12 cellular contexts compared by ENCODE assay signal in the genomic region with DNA sequence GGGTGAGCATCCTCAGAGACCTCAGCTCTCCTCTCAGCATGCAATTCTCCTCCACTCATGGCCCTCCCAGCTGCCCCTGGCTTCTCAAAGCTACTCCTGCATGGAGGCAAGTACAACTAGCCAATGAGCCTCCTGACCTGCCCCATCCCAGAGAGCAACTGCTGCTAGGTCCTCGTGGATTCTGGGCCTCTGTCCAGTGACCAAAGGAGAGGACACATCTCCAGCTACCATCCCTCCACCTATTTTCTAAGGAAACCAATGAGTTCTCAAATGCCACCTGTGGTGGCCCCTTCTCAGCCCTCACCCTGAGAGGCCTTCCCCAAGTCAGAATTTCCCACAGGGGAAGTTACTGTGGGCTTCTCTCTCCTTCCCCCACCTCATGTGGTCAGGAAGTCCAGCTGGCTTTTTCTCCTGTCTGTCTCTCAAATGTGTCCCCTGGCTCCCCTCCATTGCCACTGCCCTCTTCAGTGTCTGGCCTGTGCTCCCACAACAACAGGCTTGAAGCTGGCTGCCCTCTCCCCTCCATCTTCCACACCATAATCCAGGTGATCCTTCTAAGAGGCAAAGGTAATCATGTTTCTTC. TPM values are rescaled to one million over a fixed set of nuclear protein-coding genes. Genes with fewer than 3 reads are reported as not detected.
DNase-seq lines count a peak whose midpoint lies in the region; ATAC-seq, FAIRE-seq and TF ChIP-seq lines count a peak whose summit lies in the region.
"Had no signal": no experiment of that assay in that cellular context is flagged by ENCODE, and none has a peak within 500 bp of the region (broad histone marks: within the 10 kb centered on the region; RNA-seq: fewer than 3 reads in every experiment).

No MANE protein-coding gene starts in this region.

- TF ChIP-seq EP300 in HepG2 (IDR thresholded peaks at IDR 0.05; ENCODE audit: low read depth in 2 of 2, low read length in 2 of 2) (no peak), HepG2 (CRISPR knock-in tag; IDR thresholded peaks at IDR 0.05; ENCODE audit: borderline replicate concordance) (no peak)

- H3K9ac ChIP-seq in HepG2 (ENCODE audit: insufficient read depth, low read depth, low read length) = no peak overlapping the region

- H3K27ac ChIP-seq in right atrium auricular region (peak overlapping the region; percentile 17 to 42), HepG2 (ENCODE audit: extremely low read length, insufficient read depth, low read length) (peak overlapping the region; percentile 70)

- in situ Hi-C loops in HepG2 (cut with HindIII; ENCODE audit: extremely low pct_ligation_motif_present, low pct_unique_long_range_greater_than_20kb) = loop anchor here (5.0 to 10.0 kb wide), 3 partner anchors 33 to 72 kb away; no protein-coding TSS in a partner anchor

- BruUV-seq in HepG2 (replicated peaks; lab: Mats Ljungman, UMichigan) = no TSS peak

- CTCF ChIA-PET in HepG2 (lab: Yijun Ruan, JAX; ENCODE audit: low intra/inter-chr PET ratio, low total read pairs) = no interaction called here

- H2AFZ ChIP-seq in HepG2 (ENCODE audit: low read length) = no peak overlapping the region

- H3K27ac Mint-ChIP-seq in T-helper 17 cell (peak overlapping the region; percentile 90), type B pancreatic cell (peak overlapping the region; percentile 86)

- POLR2A ChIA-PET in HepG2 (lab: Yijun Ruan, JAX) = interaction anchor here (0.7 to 3.9 kb wide), 6 partner anchors 7 to 143 kb away, joined by 4 to 93 read pairs (median 16); no protein-coding TSS in a partner anchor

- WGBS in HepG2 (ENCODE audit: low lambda C conversion rate) = 86% methylated on average over 1 of the region's 1 CpG

- H3K27me3 ChIP-seq in right atrium auricular region (no peaks in the 10 kb centered on the region), HepG2 (ENCODE audit: control insufficient read depth in 1 of 2, insufficient read depth in 2 of 2, low read length in 2 of 2) (no peaks in the 10 kb centered on the region)
- H3K27me3 ChIP-seq: pancreas, stomach had no signal

- no peak for DNase-seq in right atrium auricular region (ENCODE audit: low spot score)
- DNase-seq in Right ventricle myocardium inferior (ENCODE audit: missing footprints) = no peak
- no peak for DNase-seq in T-helper 17 cell
- DNase-seq in HepG2 (ENCODE audit: low spot score) = no peak
- DNase-seq in type B pancreatic cell (ENCODE audit: extremely low spot score, unreplicated experiment) = no peak
- no peak for DNase-seq in T1000 (lab: John Stamatoyannopoulos, UW)
- DNase-seq in cerebellar nuclear complex (lab: John Stamatoyannopoulos, UW) = no peak
- no peak for DNase-seq in NCI-H187 (lab: John Stamatoyannopoulos, UW)
- DNase-seq: left colon, NCI-H1930, pancreas, stomach had no signal

- no peaks in the 10 kb centered on the region for H3K79me2 ChIP-seq in HepG2 (ENCODE audit: insufficient read depth, low read length)

- H3K27me3 Mint-ChIP-seq in T-helper 17 cell (no peaks in the 10 kb centered on the region), type B pancreatic cell (no peaks in the 10 kb centered on the region)

- intact Hi-C loops in Right ventricle myocardium inferior (cut with DNase I) (no loop called here), HepG2 (cut with micrococcal nuclease; ENCODE audit: unreplicated experiment) (loop anchor here (5.0 kb wide), 2 partner anchors 33 to 203 kb away; no protein-coding TSS in a partner anchor)

- no peak overlapping the region for H3K4me3 Mint-ChIP-seq in T-helper 17 cell
- no peak overlapping the region for H3K4me3 Mint-ChIP-seq in type B pancreatic cell

- TF ChIP-seq POLR2A in HepG2 (IDR thresholded peaks at IDR 0.05; ENCODE audit: insufficient read depth in 1 of 2, low read depth in 2 of 2, low read length in 2 of 2) = no peak

- H4K20me1 ChIP-seq in HepG2 (ENCODE audit: insufficient read depth, low read length) = no peaks in the 10 kb centered on the region

- peaks cover 0 to 44% of the 10 kb centered on the region in 2 donors for H3K4me1 ChIP-seq in right atrium auricular region
- peaks cover 94% of the 10 kb centered on the region for H3K4me1 ChIP-seq in HepG2 (ENCODE audit: insufficient read depth, low read length)

- no peak for TF ChIP-seq RAD21 in HepG2 (CRISPR knock-in tag; IDR thresholded peaks at IDR 0.05)

- peaks cover 10% of the 10 kb centered on the region for H3K9me3 Mint-ChIP-seq in type B pancreatic cell

- FAIRE-seq in HepG2 (lab: Jason Lieb, UNC) = no peak
- FAIRE-seq: pancreas had no signal

- H3K36me3 Mint-ChIP-seq in T-helper 17 cell (ENCODE audit: low read depth) = no peaks in the 10 kb centered on the region
- H3K36me3 Mint-ChIP-seq in type B pancreatic cell = peaks cover 4% of the 10 kb centered on the region

- H3K4me3 ChIP-seq in right atrium auricular region (no peak overlapping the region), HepG2 (replicated peaks in 1 of 3; ENCODE audit: insufficient read depth in 1 of 3, low read depth in 2 of 3, low read length in 3 of 3) (no peak overlapping the region)
- H3K4me3 ChIP-seq: pancreas, stomach had no signal

- H3K9me3 ChIP-seq in right atrium auricular region (no peaks in the 10 kb centered on the region), T-helper 17 cell (ENCODE audit: control insufficient read depth, low read length, poor library complexity, severe bottlenecking) (no peaks in the 10 kb centered on the region), HepG2 (ENCODE audit: low read length) (no peaks in the 10 kb centered on the region)
- H3K9me3 ChIP-seq: pancreas, stomach had no signal

- H3K36me3 ChIP-seq in right atrium auricular region = no peaks in the 10 kb centered on the region
- H3K36me3 ChIP-seq in HepG2 (replicated peaks in 1 of 2; ENCODE audit: control insufficient read depth in 1 of 2, insufficient read depth in 2 of 2, low read length in 2 of 2) = no peaks in the 10 kb centered on the region
- H3K36me3 ChIP-seq: pancreas, stomach had no signal

- peaks cover 42% of the 10 kb centered on the region for H3K4me1 Mint-ChIP-seq in T-helper 17 cell
- peaks cover 61% of the 10 kb centered on the region for H3K4me1 Mint-ChIP-seq in type B pancreatic cell (ENCODE audit: unreplicated experiment)

- no peak for TF ChIP-seq CTCF in right atrium auricular region (IDR thresholded peaks at IDR 0.05)
- no peak for TF ChIP-seq CTCF in HepG2 (CRISPR knock-in tag; IDR thresholded peaks at IDR 0.05)
- TF ChIP-seq CTCF in type B pancreatic cell (conservative IDR thresholded peaks at IDR 0.05) = no peak

- no peak for ATAC-seq in Right ventricle myocardium inferior
- no peak for ATAC-seq in T-helper 17 cell
- ATAC-seq in HepG2 = no peak

- H3K4me2 ChIP-seq in HepG2 (ENCODE audit: low read depth, low read length) = peak overlapping the region; percentile 71

TF ChIP-seq in HepG2, 621 proteins besides CTCF, POLR2A, EP300 and RAD21:
- TF ChIP-seq ZNF790 (CRISPR knock-in tag; IDR thresholded peaks at IDR 0.05; ENCODE audit: borderline replicate concordance) (no peak), ZNF432 (CRISPR knock-in tag; IDR thresholded peaks at IDR 0.05; ENCODE audit: borderline replicate concordance) (no peak)

RNA-seq across cellular contexts. Expression of a gene that starts 43.0 kb away (rescaled TPM):
- total RNA-seq in right atrium auricular region = under 1 TPM; 0.52 to 0.59 TPM
- total RNA-seq in Right ventricle myocardium inferior = 0.70 TPM
- total RNA-seq in T-helper 17 cell = 1 to 10 TPM; 1.0 to 3.2 TPM
- total RNA-seq in HepG2 (2016; rRNA removed; fragmentation: Illumina TruSeq; extraction: Trizol) = 15.0 and 26.0 TPM in 2 replicates
- total RNA-seq in HepG2 (2016; cell fraction: cytosol; rRNA removed; fragmentation: Illumina TruSeq; extraction: Trizol; ENCODE audit: low read depth) = 3.6 and 5.6 TPM in 2 replicates
- 14.4 and 27.2 TPM in 2 replicates for total RNA-seq in HepG2 (2016; cell fraction: insoluble cytoplasmic fraction; rRNA removed; fragmentation: Illumina TruSeq; extraction: Trizol)
- 9.5 and 11.4 TPM in 2 replicates for total RNA-seq in HepG2 (2016; cell fraction: membrane; rRNA removed; fragmentation: Illumina TruSeq; extraction: Trizol)
- total RNA-seq in HepG2 (2016; cell fraction: nucleus; rRNA removed; fragmentation: Illumina TruSeq; extraction: Trizol) = 31.9 and 35.6 TPM in 2 replicates
- polyA plus RNA-seq in HepG2 (2011; rRNA removed) = 38.0 and 46.9 TPM in 2 replicates
- 32.6 and 40.5 TPM in 2 replicates for polyA plus RNA-seq in HepG2 (2011; cell fraction: cytosol; rRNA removed)
- 25.6 and 27.7 TPM in 2 replicates for polyA plus RNA-seq in HepG2 (2011; cell fraction: nucleus; rRNA removed)
- 28.9 and 34.2 TPM in 2 replicates for polyA plus RNA-seq in HepG2 (2012)
- polyA plus RNA-seq in HepG2 (2016; cell fraction: cytosol; fragmentation: Illumina TruSeq; extraction: Trizol; ENCODE audit: low read depth) = 9.2 and 9.9 TPM in 2 replicates
- polyA plus RNA-seq in HepG2 (2016; cell fraction: insoluble cytoplasmic fraction; fragmentation: Illumina TruSeq; extraction: Trizol; ENCODE audit: low read depth) = 20.8 and 21.9 TPM in 2 replicates
- 13.3 and 17.3 TPM in 2 replicates for polyA plus RNA-seq in HepG2 (2016; cell fraction: membrane; fragmentation: Illumina TruSeq; extraction: Trizol; ENCODE audit: low read depth)
- polyA plus RNA-seq in HepG2 (2016; cell fraction: nucleus; fragmentation: Illumina TruSeq; extraction: Trizol; ENCODE audit: insufficient read depth, low read depth) = 46.6 and 49.7 TPM in 2 replicates
- 66.7 TPM in 1 of 2 replicates, not detected in the other for polyA minus RNA-seq in HepG2 (2011; rRNA and poly(A)+ RNA removed; ENCODE audit: low replicate concordance)
- 17.8 and 19.8 TPM in 2 replicates for polyA minus RNA-seq in HepG2 (2011; cell fraction: cytosol; rRNA and poly(A)+ RNA removed)
- 21.2 and 25.1 TPM in 2 replicates for polyA minus RNA-seq in HepG2 (2011; cell fraction: nucleus; rRNA and poly(A)+ RNA removed)
- total RNA-seq in type B pancreatic cell (ENCODE audit: low replicate concordance) = 10.9 and 33.1 TPM in 2 replicates
